In the genomic region with DNA sequence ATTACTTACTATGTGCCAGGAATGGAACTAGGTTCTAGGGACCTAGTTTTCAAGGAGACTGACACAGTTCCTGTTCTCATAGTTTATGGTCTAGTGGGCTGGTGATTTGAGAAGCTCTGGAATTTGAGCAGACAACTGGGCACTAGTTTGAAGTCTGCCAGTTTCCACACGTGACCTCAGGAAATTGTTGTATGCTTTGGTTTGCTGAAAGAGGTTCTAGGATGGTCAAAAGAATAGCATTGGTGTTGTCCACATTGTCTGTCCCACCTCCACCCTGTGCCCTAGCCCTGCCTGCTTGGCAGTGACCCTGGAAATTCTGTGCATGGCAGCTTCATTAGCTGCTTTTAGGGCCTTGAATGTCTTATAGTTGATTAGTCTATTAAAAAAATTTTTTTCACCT, we compare ENCODE assay signal across 27 cellular contexts. TPM values are rescaled to one million over a fixed set of nuclear protein-coding genes. Genes with fewer than 3 reads are reported as not detected.
"Had no signal": no experiment of that assay in that cellular context is flagged by ENCODE, and none has a peak within 500 bp of the region (broad histone marks: within the 10 kb centered on the region; RNA-seq: fewer than 3 reads in every experiment).

No MANE protein-coding gene starts in this region.

- ATAC-seq: lower lobe of right lung; stimulated activated naive B cell treated with anti-CD40 and anti-IgM and Interleukin-4, amounts not matched to agents 10 μg/mL and 1 μg/mL and 100 μg/mL, for 72 hours had no signal

- H3K36me3 ChIP-seq: ascending aorta, sigmoid colon had no signal

- H3K27ac ChIP-seq: ascending aorta, esophagus squamous epithelium, lower lobe of right lung, sigmoid colon had no signal

- H3K9me3 ChIP-seq: ascending aorta, esophagus squamous epithelium, lower lobe of right lung, sigmoid colon had no signal

- DNase-seq: activated CD4-positive, alpha-beta memory T cell treated with anti-CD3 and anti-CD28 coated beads for 36 hours; activated CD4-positive, alpha-beta T cell treated with anti-CD3 and anti-CD28 coated beads, Interleukin-2, amount 10 ng/mL, durations not matched to agents 24 days and 14 days; activated CD4-positive, CD25-positive, alpha-beta regulatory T cell treated with anti-CD3 and anti-CD28 coated beads, Interleukin-2, amount 50 U/mL, for 72 hours; activated CD8-positive, alpha-beta memory T cell treated with anti-CD3 and anti-CD28 coated beads, Interleukin-2, amount 50 U/mL, for 4 hours; activated effector memory CD4-positive, alpha-beta T cell treated with anti-CD3 and anti-CD28 coated beads, Interleukin-2, amount 50 U/mL, for 16 hours; activated naive CD4-positive, alpha-beta T cell treated with anti-CD3 and anti-CD28 coated beads, Interleukin-2, amount 10 ng/mL, durations not matched to agents 7 days and 5 days; activated naive CD8-positive, alpha-beta T cell treated with anti-CD3 and anti-CD28 coated beads, Interleukin-2, amount 10 ng/mL, durations not matched to agents 7 days and 5 days; activated T-cell treated with anti-CD3 and anti-CD28 coated beads, Interleukin-2, amount 50 U/mL, for 1 hour; central memory CD4-positive, alpha-beta T cell; esophagus squamous epithelium; foreskin melanocyte; hippocampal formation; lower lobe of right lung; mesendoderm; posterior cingulate gyrus; sigmoid colon; stimulated activated CD4-positive, alpha-beta T cell treated with anti-CD3 and anti-CD28 coated beads, Interleukin-15, amount 100 ng/mL, for 24 hours; stimulated activated CD4-positive, alpha-beta T cell treated with anti-CD3 and anti-CD28 coated beads, Interleukin-2, amount 100 ng/mL, for 24 hours; stimulated activated naive B cell treated with anti-CD40 and anti-IgM and Interleukin-4, amounts not matched to agents 10 μg/mL and 1 μg/mL and 100 μg/mL, for 72 hours; T-helper 2 cell; trophoblast cell had no signal

- H3K27me3 ChIP-seq: ascending aorta, esophagus squamous epithelium, sigmoid colon had no signal

- H3K4me3 ChIP-seq: ascending aorta, esophagus squamous epithelium, lower lobe of right lung, sigmoid colon, smooth muscle cell had no signal

- H3K4me2 ChIP-seq: smooth muscle cell had no signal

RNA-seq across cellular contexts. Expression of gene PITX3, which starts 32.8 kb away (rescaled TPM):
- total RNA-seq: activated CD8-positive, alpha-beta memory T cell treated with anti-CD3 and anti-CD28 coated beads for 36 hours; activated naive CD8-positive, alpha-beta T cell treated with anti-CD3 and anti-CD28 coated beads, Interleukin-2, amount 10 ng/mL, durations not matched to agents 7 days and 5 days; ascending aorta; esophagus squamous epithelium; left lobe of liver; lower lobe of right lung; mononuclear cell; sigmoid colon; smooth muscle cell; temporal lobe had no signal

RNA-seq across cellular contexts. Expression of gene ELOVL3, which starts 48.0 kb away (rescaled TPM):
- total RNA-seq: activated CD4-positive, alpha-beta T cell treated with anti-CD3 and anti-CD28 coated beads, Interleukin-2, amount 10 ng/mL, durations not matched to agents 24 days and 14 days; activated CD8-positive, alpha-beta memory T cell treated with anti-CD3 and anti-CD28 coated beads for 36 hours; ascending aorta; esophagus squamous epithelium; left lobe of liver; mononuclear cell; temporal lobe had no signal
